In genomic region chr16:56190903-56191806, GRCh38 we compare ENCODE assay signal across 8 cellular contexts. TPM values are rescaled to one million over a fixed set of nuclear protein-coding genes. Genes with fewer than 3 reads are reported as not detected.
DNase-seq lines count a peak whose midpoint lies in the region; ATAC-seq lines count a peak whose summit lies in the region.

GNAO1 (plus strand) TSS chr16:56191489; CDS start chr16:56192236, 747 bp downstream.

- H3K27ac ChIP-seq in ACC112 (ENCODE audit: low read depth, low read length): no peak within 1 kb of the TSS

- H3K27me3 ChIP-seq in ACC112 (ENCODE audit: insufficient read depth, low read length): peaks cover 92% of the 10 kb centered on the region

- H2AFZ ChIP-seq in ACC112 (ENCODE audit: low read length, unreplicated experiment): peak within 1 kb of the TSS; percentile 0

- peak; percentile 69 for DNase-seq in NCI-H2107 (lab: John Stamatoyannopoulos, UW)
- DNase-seq in activated CD4-positive, alpha-beta T cell treated with anti-CD3 and anti-CD28 coated beads, Interleukin-2, amount 10 ng/mL, durations not matched to agents 24 days and 14 days: peak; percentile 87
- DNase-seq in left lobe of liver (ENCODE audit: low spot score): peak; percentile 86
- DNase-seq in stimulated activated CD4-positive, alpha-beta T cell treated with anti-CD3 and anti-CD28 coated beads, Interleukin-2, amount 100 ng/mL, for 4 hours (ENCODE audit: low read depth): peak; percentile 57
- DNase-seq in GDM1 (lab: John Stamatoyannopoulos, UW): no peak

- peaks cover 79% of the 10 kb centered on the region for H3K27me3 Mint-ChIP-seq in activated CD4-positive, alpha-beta T cell treated with anti-CD3 and anti-CD28 coated beads, Interleukin-2, amount 10 ng/mL, durations not matched to agents 24 days and 14 days
- H3K27me3 Mint-ChIP-seq in dendritic cell treated with granulocyte-macrophage colony-stimulating factor and Interleukin-4, amounts not matched to agents 40 ng/mL and 50 ng/mL, for 4 days: peaks cover 83% of the 10 kb centered on the region

- peaks cover 5% of the 10 kb centered on the region for H3K9me3 Mint-ChIP-seq in activated CD4-positive, alpha-beta T cell treated with anti-CD3 and anti-CD28 coated beads, Interleukin-2, amount 10 ng/mL, durations not matched to agents 24 days and 14 days
- no peaks in the 10 kb centered on the region for H3K9me3 Mint-ChIP-seq in dendritic cell treated with granulocyte-macrophage colony-stimulating factor and Interleukin-4, amounts not matched to agents 40 ng/mL and 50 ng/mL, for 4 days

- peaks cover 28% of the 10 kb centered on the region for H3K4me1 Mint-ChIP-seq in activated CD4-positive, alpha-beta T cell treated with anti-CD3 and anti-CD28 coated beads, Interleukin-2, amount 10 ng/mL, durations not matched to agents 24 days and 14 days
- peaks cover 30% of the 10 kb centered on the region for H3K4me1 Mint-ChIP-seq in dendritic cell treated with granulocyte-macrophage colony-stimulating factor and Interleukin-4, amounts not matched to agents 40 ng/mL and 50 ng/mL, for 4 days (ENCODE audit: low read depth)

- H3K4me3 Mint-ChIP-seq in activated CD4-positive, alpha-beta T cell treated with anti-CD3 and anti-CD28 coated beads, Interleukin-2, amount 10 ng/mL, durations not matched to agents 24 days and 14 days: peak within 1 kb of the TSS; percentile 83
- H3K4me3 Mint-ChIP-seq in dendritic cell treated with granulocyte-macrophage colony-stimulating factor and Interleukin-4, amounts not matched to agents 40 ng/mL and 50 ng/mL, for 4 days: peak within 1 kb of the TSS; percentile 76

- no peaks in the 10 kb centered on the region for H3K79me2 ChIP-seq in ACC112 (ENCODE audit: control insufficient read depth, insufficient read depth, low read length, unreplicated experiment)

- peaks cover 2% of the 10 kb centered on the region for H3K36me3 Mint-ChIP-seq in activated CD4-positive, alpha-beta T cell treated with anti-CD3 and anti-CD28 coated beads, Interleukin-2, amount 10 ng/mL, durations not matched to agents 24 days and 14 days (ENCODE audit: low read depth)
- H3K36me3 Mint-ChIP-seq in dendritic cell treated with granulocyte-macrophage colony-stimulating factor and Interleukin-4, amounts not matched to agents 40 ng/mL and 50 ng/mL, for 4 days (ENCODE audit: low read depth): no peaks in the 10 kb centered on the region

- peak within 1 kb of the TSS; percentile 66 for H3K27ac Mint-ChIP-seq in activated CD4-positive, alpha-beta T cell treated with anti-CD3 and anti-CD28 coated beads, Interleukin-2, amount 10 ng/mL, durations not matched to agents 24 days and 14 days
- no peak within 1 kb of the TSS for H3K27ac Mint-ChIP-seq in dendritic cell treated with granulocyte-macrophage colony-stimulating factor and Interleukin-4, amounts not matched to agents 40 ng/mL and 50 ng/mL, for 4 days

- peak; percentile 72 for ATAC-seq in GM18867 (IDR thresholded peaks at IDR 0.05; ENCODE audit: unreplicated experiment)
- peak; percentile 78 for ATAC-seq in left lobe of liver

- intact Hi-C loops in activated CD4-positive, alpha-beta T cell treated with anti-CD3 and anti-CD28 coated beads, Interleukin-2, amount 10 ng/mL, durations not matched to agents 24 days and 14 days (cut with micrococcal nuclease): loop anchor here (1.0 to 10.0 kb wide), 3 partner anchors 8 to 1266 kb away; partner anchors contain the start of gene AMFR
- intact Hi-C loops in dendritic cell treated with granulocyte-macrophage colony-stimulating factor and Interleukin-4, amounts not matched to agents 40 ng/mL and 50 ng/mL, for 4 days (cut with micrococcal nuclease): loop anchor here (5.0 kb wide), 1 partner anchor 144 kb away; no protein-coding TSS in a partner anchor

- H3K4me1 ChIP-seq in ACC112 (ENCODE audit: control insufficient read depth, insufficient read depth, low read length, unreplicated experiment): no peaks in the 10 kb centered on the region

- peak within 1 kb of the TSS; percentile 71 for H3K4me3 ChIP-seq in ACC112 (ENCODE audit: low read depth, low read length)

- no peaks in the 10 kb centered on the region for H3K36me3 ChIP-seq in ACC112 (ENCODE audit: insufficient read depth, low read length)

RNA-seq across cellular contexts. Expression of gene GNAO1, which starts in this region (rescaled TPM):
- total RNA-seq in activated CD4-positive, alpha-beta T cell treated with anti-CD3 and anti-CD28 coated beads, Interleukin-2, amount 10 ng/mL, durations not matched to agents 24 days and 14 days: 2.0 and 2.3 TPM in 2 replicates
- total RNA-seq in left lobe of liver: 24.4 TPM
